7 cellular contexts compared by ENCODE assay signal in the genomic region with DNA sequence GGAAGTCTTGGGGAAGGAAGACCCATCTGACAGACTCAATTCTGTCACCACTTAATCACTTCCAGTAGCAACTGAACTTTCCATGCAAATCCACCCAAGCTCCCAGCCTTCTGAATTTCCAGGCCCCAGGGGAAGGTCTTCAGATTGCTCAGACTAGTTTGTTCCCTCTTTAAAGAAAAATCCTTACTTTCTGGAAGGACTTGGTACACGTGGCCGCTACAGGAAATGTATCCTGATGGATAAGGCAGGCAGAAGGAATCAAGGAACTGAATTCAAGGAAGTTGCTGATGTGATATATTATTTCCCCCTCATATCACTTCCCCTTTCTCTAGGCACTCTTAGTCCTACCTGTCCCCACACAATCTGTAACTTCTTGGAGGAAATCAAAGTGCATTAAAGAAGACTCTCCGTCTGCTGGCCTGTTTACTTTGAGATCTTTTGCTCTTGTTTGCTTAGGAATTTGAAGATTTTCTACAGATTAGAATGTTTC. TPM values are rescaled to one million over a fixed set of nuclear protein-coding genes. Genes with fewer than 3 reads are reported as not detected.
DNase-seq lines count a peak whose midpoint lies in the region; ATAC-seq and TF ChIP-seq lines count a peak whose summit lies in the region.

No MANE protein-coding gene starts in this region.

- no peaks in the 10 kb centered on the region for H3K9me3 Mint-ChIP-seq in IgD-negative memory B cell
- H3K9me3 Mint-ChIP-seq in activated T-helper 1 cell treated with anti-CD3 and anti-CD28 coated beads, Interleukin-12 subunit alpha, Interleukin-12 subunit beta, Interleukin-2, Interleukin-4 antibody, amounts not matched to agents 30 ng/mL and 10 ng/mL and 1 ng/mL, durations not matched to agents 14 hours and 24 hours and 36 hours: no peaks in the 10 kb centered on the region

- H3K4me3 ChIP-seq in right atrium auricular region: no peak overlapping the region
- H3K4me3 ChIP-seq in stomach smooth muscle (ENCODE audit: low read length in 2 of 2): no peak overlapping the region

- H3K27ac Mint-ChIP-seq in IgD-negative memory B cell: peak overlapping the region; percentile 68 to 100 (median 73)
- H3K27ac Mint-ChIP-seq in activated T-helper 1 cell treated with anti-CD3 and anti-CD28 coated beads, Interleukin-12 subunit alpha, Interleukin-12 subunit beta, Interleukin-2, Interleukin-4 antibody, amounts not matched to agents 30 ng/mL and 10 ng/mL and 1 ng/mL, durations not matched to agents 14 hours and 24 hours and 36 hours: peak overlapping the region; percentile 86

- TF ChIP-seq CTCF in right atrium auricular region (IDR thresholded peaks at IDR 0.05): no peak

- DNase-seq in activated T-helper 1 cell treated with anti-CD3 and anti-CD28 coated beads, Interleukin-12 subunit alpha, Interleukin-12 subunit beta, Interleukin-2, Interleukin-4 antibody, amounts not matched to agents 30 ng/mL and 10 ng/mL and 1 ng/mL, durations not matched to agents 14 hours and 24 hours and 36 hours (ENCODE audit: low spot score): no peak
- DNase-seq in right atrium auricular region (ENCODE audit: low spot score): peak; percentile 80
- no peak for DNase-seq in NCI-H1417 (lab: John Stamatoyannopoulos, UW)
- no peak for DNase-seq in hepatic stellate cell (ENCODE audit: low spot score)

- H3K27ac ChIP-seq in right atrium auricular region (peak overlapping the region; percentile 78 to 100), stomach smooth muscle (ENCODE audit: low read length) (peak overlapping the region; percentile 13)

- peaks cover 0 to 55% of the 10 kb centered on the region in 2 donors for H3K4me1 ChIP-seq in right atrium auricular region
- peaks cover 39% of the 10 kb centered on the region for H3K4me1 ChIP-seq in stomach smooth muscle (ENCODE audit: control insufficient read depth, insufficient read depth, low read length)

- H3K4me3 Mint-ChIP-seq in IgD-negative memory B cell: peak overlapping the region in 2 of 4 donors; percentile 33 to 75
- peak overlapping the region; percentile 46 for H3K4me3 Mint-ChIP-seq in activated T-helper 1 cell treated with anti-CD3 and anti-CD28 coated beads, Interleukin-12 subunit alpha, Interleukin-12 subunit beta, Interleukin-2, Interleukin-4 antibody, amounts not matched to agents 30 ng/mL and 10 ng/mL and 1 ng/mL, durations not matched to agents 14 hours and 24 hours and 36 hours

- H3K36me3 Mint-ChIP-seq in IgD-negative memory B cell: peaks cover 16% of the 10 kb centered on the region
- peaks cover 47% of the 10 kb centered on the region for H3K36me3 Mint-ChIP-seq in activated T-helper 1 cell treated with anti-CD3 and anti-CD28 coated beads, Interleukin-12 subunit alpha, Interleukin-12 subunit beta, Interleukin-2, Interleukin-4 antibody, amounts not matched to agents 30 ng/mL and 10 ng/mL and 1 ng/mL, durations not matched to agents 14 hours and 24 hours and 36 hours (ENCODE audit: low read depth)

- H3K9ac ChIP-seq in stomach smooth muscle (ENCODE audit: low read length in 2 of 2): no peak overlapping the region

- no peaks in the 10 kb centered on the region for H3K27me3 Mint-ChIP-seq in IgD-negative memory B cell
- H3K27me3 Mint-ChIP-seq in activated T-helper 1 cell treated with anti-CD3 and anti-CD28 coated beads, Interleukin-12 subunit alpha, Interleukin-12 subunit beta, Interleukin-2, Interleukin-4 antibody, amounts not matched to agents 30 ng/mL and 10 ng/mL and 1 ng/mL, durations not matched to agents 14 hours and 24 hours and 36 hours (ENCODE audit: insufficient read depth): no peaks in the 10 kb centered on the region

- ATAC-seq in HG02973 (IDR thresholded peaks at IDR 0.05; ENCODE audit: unreplicated experiment): no peak

- H3K4me1 Mint-ChIP-seq in IgD-negative memory B cell: peaks cover 37 to 52% (median 39%) of the 10 kb centered on the region in 3 donors
- H3K4me1 Mint-ChIP-seq in activated T-helper 1 cell treated with anti-CD3 and anti-CD28 coated beads, Interleukin-12 subunit alpha, Interleukin-12 subunit beta, Interleukin-2, Interleukin-4 antibody, amounts not matched to agents 30 ng/mL and 10 ng/mL and 1 ng/mL, durations not matched to agents 14 hours and 24 hours and 36 hours (ENCODE audit: low read depth): peaks cover 40% of the 10 kb centered on the region

- H3K27me3 ChIP-seq in right atrium auricular region (no peaks in the 10 kb centered on the region), stomach smooth muscle (ENCODE audit: control insufficient read depth in 1 of 2, insufficient read depth in 2 of 2, low read length in 2 of 2) (no peaks in the 10 kb centered on the region)

- no peaks in the 10 kb centered on the region for H3K9me3 ChIP-seq in right atrium auricular region
- H3K9me3 ChIP-seq in stomach smooth muscle (ENCODE audit: control insufficient read depth in 2 of 2, low read length in 2 of 2): no peaks in the 10 kb centered on the region

- H3K36me3 ChIP-seq in right atrium auricular region: peaks cover 31% of the 10 kb centered on the region
- H3K36me3 ChIP-seq in stomach smooth muscle (ENCODE audit: control insufficient read depth in 2 of 2, insufficient read depth in 2 of 2, low read length in 2 of 2): peaks cover 30 to 32% of the 10 kb centered on the region in 2 donors

- intact Hi-C loops in activated T-helper 1 cell treated with anti-CD3 and anti-CD28 coated beads, Interleukin-12 subunit alpha, Interleukin-12 subunit beta, Interleukin-2, Interleukin-4 antibody, amounts not matched to agents 30 ng/mL and 10 ng/mL and 1 ng/mL, durations not matched to agents 14 hours and 24 hours and 36 hours (cut with micrococcal nuclease): no loop called here

RNA-seq across cellular contexts. Expression of gene NFKBIA, which starts 6.4 kb away (rescaled TPM):
- 569 TPM for polyA plus RNA-seq in IgD-negative memory B cell
- 591 and 599 TPM in 2 replicates for total RNA-seq in activated T-helper 1 cell treated with anti-CD3 and anti-CD28 coated beads, Interleukin-12 subunit alpha, Interleukin-12 subunit beta, Interleukin-2, Interleukin-4 antibody, amounts not matched to agents 30 ng/mL and 10 ng/mL and 1 ng/mL, durations not matched to agents 14 hours and 24 hours and 36 hours
- 100 to 1,000 TPM; 237 to 302 TPM for total RNA-seq in right atrium auricular region
